Comparison of ENCODE assay signal across 25 cellular contexts in genomic region chr1:33743221-33743998, GRCh38.
"Had no signal": no experiment of that assay in that cellular context is flagged by ENCODE, and none has a peak within 500 bp of the region (broad histone marks: within the 10 kb centered on the region; RNA-seq: fewer than 3 reads in every experiment).

No MANE protein-coding gene starts in this region.

- H3K36me3 ChIP-seq: adrenal gland had no signal

- H3K4me3 ChIP-seq: adrenal gland, body of pancreas had no signal

- H3K27ac ChIP-seq: adrenal gland, body of pancreas, epithelial cell of prostate, VCaP had no signal

- H3K27ac Mint-ChIP-seq: activated CD4-positive, alpha-beta memory T cell treated with anti-CD3 and anti-CD28 coated beads, Interleukin-2, amount 10 ng/mL, durations not matched to agents 7 days and 5 days; activated CD4-positive, alpha-beta T cell treated with anti-CD3 and anti-CD28 coated beads, Interleukin-2, amount 10 ng/mL, durations not matched to agents 7 days and 5 days; activated naive CD4-positive, alpha-beta T cell treated with anti-CD3 and anti-CD28 coated beads for 36 hours; activated naive CD4-positive, alpha-beta T cell treated with anti-CD3 and anti-CD28 coated beads, Interleukin-2, amount 50 U/mL, for 24 hours; activated naive CD8-positive, alpha-beta T cell treated with anti-CD3 and anti-CD28 coated beads for 36 hours; activated naive CD8-positive, alpha-beta T cell treated with anti-CD3 and anti-CD28 coated beads, Interleukin-2, amount 50 U/mL, for 24 hours; activated T-helper 1 cell treated with anti-CD3 and anti-CD28 coated beads, Interleukin-12 subunit alpha, Interleukin-12 subunit beta, Interleukin-2, Interleukin-4 antibody, amounts not matched to agents 30 ng/mL and 10 ng/mL and 1 ng/mL, durations not matched to agents 14 hours and 24 hours and 36 hours; activated T-helper 2 cell treated with anti-CD3 and anti-CD28 coated beads, Interferon-gamma antibody, Interleukin-2, Interleukin-4, amounts not matched to agents 10 μg/mL and 5 μg/mL and 100 μg/mL, durations not matched to agents 14 hours and 24 hours and 36 hours; WTC11 had no signal

- H3K36me3 Mint-ChIP-seq: activated naive CD4-positive, alpha-beta T cell treated with anti-CD3 and anti-CD28 coated beads, Interleukin-2, amount 50 U/mL, for 24 hours; activated naive CD8-positive, alpha-beta T cell treated with anti-CD3 and anti-CD28 coated beads for 36 hours had no signal

- H3K9me3 ChIP-seq: adrenal gland, body of pancreas had no signal

- H3K4me1 Mint-ChIP-seq: activated CD4-positive, alpha-beta memory T cell treated with anti-CD3 and anti-CD28 coated beads, Interleukin-2, amount 10 ng/mL, durations not matched to agents 7 days and 5 days; activated CD4-positive, alpha-beta T cell treated with anti-CD3 and anti-CD28 coated beads, Interleukin-2, amount 10 ng/mL, durations not matched to agents 7 days and 5 days; activated naive CD4-positive, alpha-beta T cell treated with anti-CD3 and anti-CD28 coated beads, Interleukin-2, amount 50 U/mL, for 24 hours; activated naive CD8-positive, alpha-beta T cell treated with anti-CD3 and anti-CD28 coated beads for 36 hours; activated naive CD8-positive, alpha-beta T cell treated with anti-CD3 and anti-CD28 coated beads, Interleukin-2, amount 50 U/mL, for 24 hours had no signal

- H3K4me3 Mint-ChIP-seq: activated CD4-positive, alpha-beta memory T cell treated with anti-CD3 and anti-CD28 coated beads, Interleukin-2, amount 10 ng/mL, durations not matched to agents 7 days and 5 days; activated CD4-positive, alpha-beta T cell treated with anti-CD3 and anti-CD28 coated beads, Interleukin-2, amount 10 ng/mL, durations not matched to agents 7 days and 5 days; activated naive CD4-positive, alpha-beta T cell treated with anti-CD3 and anti-CD28 coated beads for 36 hours; activated naive CD4-positive, alpha-beta T cell treated with anti-CD3 and anti-CD28 coated beads, Interleukin-2, amount 50 U/mL, for 24 hours; activated naive CD8-positive, alpha-beta T cell treated with anti-CD3 and anti-CD28 coated beads for 36 hours; activated naive CD8-positive, alpha-beta T cell treated with anti-CD3 and anti-CD28 coated beads, Interleukin-2, amount 50 U/mL, for 24 hours; activated T-helper 1 cell treated with anti-CD3 and anti-CD28 coated beads, Interleukin-12 subunit alpha, Interleukin-12 subunit beta, Interleukin-2, Interleukin-4 antibody, amounts not matched to agents 30 ng/mL and 10 ng/mL and 1 ng/mL, durations not matched to agents 14 hours and 24 hours and 36 hours; WTC11 had no signal

- H3K27me3 ChIP-seq: adrenal gland, body of pancreas had no signal

- DNase-seq: activated CD4-positive, alpha-beta memory T cell treated with anti-CD3 and anti-CD28 coated beads, Interleukin-2, amount 10 ng/mL, durations not matched to agents 7 days and 5 days; activated CD4-positive, alpha-beta T cell treated with anti-CD3 and anti-CD28 coated beads for 1 hour; activated CD4-positive, alpha-beta T cell treated with anti-CD3 and anti-CD28 coated beads for 4 hours; activated CD4-positive, alpha-beta T cell treated with anti-CD3 and anti-CD28 coated beads, Interleukin-2, amount 10 ng/mL, durations not matched to agents 7 days and 5 days; activated CD4-positive, alpha-beta T cell treated with anti-CD3 and anti-CD28 coated beads, Interleukin-2, amount 50 U/mL, for 4 hours; activated effector memory CD4-positive, alpha-beta T cell treated with anti-CD3 and anti-CD28 coated beads, Interleukin-2, amount 50 U/mL, for 16 hours; activated naive CD4-positive, alpha-beta T cell treated with anti-CD3 and anti-CD28 coated beads for 36 hours; activated naive CD8-positive, alpha-beta T cell treated with anti-CD3 and anti-CD28 coated beads for 36 hours; activated naive CD8-positive, alpha-beta T cell treated with anti-CD3 and anti-CD28 coated beads, Interleukin-2, amount 50 U/mL, for 24 hours; activated T-cell treated with anti-CD3 and anti-CD28 coated beads, Interleukin-2, amount 50 U/mL, for 1 hour; activated T-cell treated with anti-CD3 and anti-CD28 coated beads, Interleukin-2, amount 50 U/mL, for 48 hours; adrenal gland; amygdala; aorta; body of pancreas; caudate nucleus; effector CD8-positive, alpha-beta T cell; foreskin fibroblast; T-helper 2 cell had no signal

- ATAC-seq: activated naive CD8-positive, alpha-beta T cell treated with anti-CD3 and anti-CD28 coated beads, Interleukin-2, amount 50 U/mL, for 24 hours; body of pancreas; WTC11 had no signal

- H3K9me3 Mint-ChIP-seq: activated CD4-positive, alpha-beta memory T cell treated with anti-CD3 and anti-CD28 coated beads, Interleukin-2, amount 10 ng/mL, durations not matched to agents 7 days and 5 days; activated CD4-positive, alpha-beta T cell treated with anti-CD3 and anti-CD28 coated beads, Interleukin-2, amount 10 ng/mL, durations not matched to agents 7 days and 5 days; activated naive CD4-positive, alpha-beta T cell treated with anti-CD3 and anti-CD28 coated beads for 36 hours; activated naive CD4-positive, alpha-beta T cell treated with anti-CD3 and anti-CD28 coated beads, Interleukin-2, amount 50 U/mL, for 24 hours; activated naive CD8-positive, alpha-beta T cell treated with anti-CD3 and anti-CD28 coated beads for 36 hours; activated naive CD8-positive, alpha-beta T cell treated with anti-CD3 and anti-CD28 coated beads, Interleukin-2, amount 50 U/mL, for 24 hours; activated T-helper 1 cell treated with anti-CD3 and anti-CD28 coated beads, Interleukin-12 subunit alpha, Interleukin-12 subunit beta, Interleukin-2, Interleukin-4 antibody, amounts not matched to agents 30 ng/mL and 10 ng/mL and 1 ng/mL, durations not matched to agents 14 hours and 24 hours and 36 hours; activated T-helper 2 cell treated with anti-CD3 and anti-CD28 coated beads, Interferon-gamma antibody, Interleukin-2, Interleukin-4, amounts not matched to agents 10 μg/mL and 5 μg/mL and 100 μg/mL, durations not matched to agents 14 hours and 24 hours and 36 hours; WTC11 had no signal

- H3K4me1 ChIP-seq: adrenal gland, body of pancreas had no signal
